ENCODE assay signal across 27 cellular contexts in genomic region chr5:59055745-59056448, GRCh38.
"Had no signal": no experiment of that assay in that cellular context is flagged by ENCODE, and none has a peak within 500 bp of the region (broad histone marks: within the 10 kb centered on the region; RNA-seq: fewer than 3 reads in every experiment).

No MANE protein-coding gene starts in this region.

- ATAC-seq: activated T-helper 17 cell treated with anti-CD3 and anti-CD28 coated beads, Interleukin-2, amount 50 U/mL, for 72 hours had no signal

- H3K27me3 ChIP-seq: brain microvascular endothelial cell, colonic mucosa, Peyer's patch had no signal

- DNase-seq: activated CD4-positive, alpha-beta memory T cell treated with anti-CD3 and anti-CD28 coated beads, Interleukin-2, amount 10 ng/mL, durations not matched to agents 7 days and 5 days; activated CD4-positive, alpha-beta T cell treated with anti-CD3 and anti-CD28 coated beads, Interleukin-2, amount 50 U/mL, for 1 hour; activated CD4-positive, CD25-positive, alpha-beta regulatory T cell; activated gamma-delta T cell treated with Interleukin-2 at 50 U/mL for 16 hours; activated naive CD4-positive, alpha-beta T cell treated with anti-CD3 and anti-CD28 coated beads, Interleukin-2, amount 10 ng/mL, durations not matched to agents 7 days and 5 days; activated naive CD8-positive, alpha-beta T cell treated with anti-CD3 and anti-CD28 coated beads for 36 hours; activated T-cell treated with anti-CD3 and anti-CD28 coated beads for 4 hours; activated T-cell treated with anti-CD3 and anti-CD28 coated beads, Interleukin-2, amount 50 U/mL, for 48 hours; brain microvascular endothelial cell; caudate nucleus; colonic mucosa; NCI-H1092; NCI-H1417 treated with DMSO at 0.1 percent for 48 hours; NCI-H1694; NCI-H2029; NCI-H2107; NCI-H345; NCI-H510A; NCI-H526 treated with DMSO at 0.1 percent for 48 hours; NCI-H82; Peyer's patch; SHP77; T-helper 2 cell; T1000 had no signal

- H3K4me3 ChIP-seq: colonic mucosa, Peyer's patch had no signal

- H3K4me1 ChIP-seq: colonic mucosa, Peyer's patch had no signal

- H3K9me3 ChIP-seq: colonic mucosa, Peyer's patch had no signal

- H3K27ac ChIP-seq: brain microvascular endothelial cell, colonic mucosa, Peyer's patch, RWPE1, VCaP had no signal

- H3K36me3 ChIP-seq: brain microvascular endothelial cell, colonic mucosa, Peyer's patch had no signal
